Comparison of ENCODE assay signal across 8 cellular contexts in genomic region chrX:20141281-20142220, GRCh38. TPM values are rescaled to one million over a fixed set of nuclear protein-coding genes. Genes with fewer than 3 reads are reported as not detected.
DNase-seq lines count a peak whose midpoint lies in the region; ATAC-seq and TF ChIP-seq lines count a peak whose summit lies in the region.

TSS of gene EIF1AX (minus strand) at chrX:20141838. CDS start at chrX:20141640, 198 bp downstream.

- no peaks in the 10 kb centered on the region for H3K23me2 ChIP-seq in H9 (ENCODE audit: insufficient read length, low read depth, low read length, poor library complexity, severe bottlenecking)

- H3K14ac ChIP-seq in H9 (ENCODE audit: insufficient read depth, low read length), result peak within 1 kb of the TSS; percentile 80

- no peaks in the 10 kb centered on the region for H3K4me1 ChIP-seq in H9 (ENCODE audit: insufficient read depth, low read length)

- H3K4ac ChIP-seq in H9 (ENCODE audit: low read depth, low read length), result no peak within 1 kb of the TSS; the same call in 1 of the 2 replicates

- H3K9me3 Mint-ChIP-seq in H9, result peaks cover 57 to 60% of the 10 kb centered on the region in 2 experiments
- H3K9me3 Mint-ChIP-seq in nephron progenitor cell, result peaks cover 45% of the 10 kb centered on the region
- H3K9me3 Mint-ChIP-seq in stimulated activated naive CD8-positive, alpha-beta T cell treated with anti-CD3 and anti-CD28 coated beads, Interleukin-15, amount 100 ng/mL, for 72 hours, result no peaks in the 10 kb centered on the region

- DNase-seq in ELR (ENCODE audit: low read depth), result peak; percentile 96
- peak; percentile 95 for DNase-seq in H9
- DNase-seq in MG63, result peak; percentile 96
- DNase-seq in SHP77 treated with DMSO at 0.1 percent for 48 hours (lab: John Stamatoyannopoulos, UW), result peak; percentile 70
- DNase-seq in activated effector memory CD4-positive, alpha-beta T cell treated with anti-CD3 and anti-CD28 coated beads, Interleukin-2, amount 50 U/mL, for 16 hours, result peak; percentile 97
- peak; percentile 99 for DNase-seq in fibroblast of the aortic adventitia (ENCODE audit: low read depth)
- peak; percentile 93 for DNase-seq in nephron progenitor cell
- DNase-seq in stimulated activated naive CD8-positive, alpha-beta T cell treated with anti-CD3 and anti-CD28 coated beads, Interleukin-15, amount 100 ng/mL, for 72 hours, result peak; percentile 91 to 96

- H3K36me3 Mint-ChIP-seq in H9 (ENCODE audit: insufficient read depth in 1 of 3, low read depth in 3 of 3) (peaks cover 24 to 43% (median 37%) of the 10 kb centered on the region in 3 experiments), nephron progenitor cell (ENCODE audit: low read depth) (peaks cover 31% of the 10 kb centered on the region)

- H4K20me1 ChIP-seq in H9 (ENCODE audit: control insufficient read depth, insufficient read depth, insufficient read length), result no peaks in the 10 kb centered on the region

- no peak within 1 kb of the TSS for H2AK5ac ChIP-seq in H9 (ENCODE audit: insufficient read length, low read length)

- H3K18ac ChIP-seq in H9 (ENCODE audit: insufficient read length, low read depth, low read length), result peak within 1 kb of the TSS; percentile 75

- H3K4me2 ChIP-seq in H9 (ENCODE audit: insufficient read depth, insufficient read length, low read length), result peak within 1 kb of the TSS; percentile 49

- H3K56ac ChIP-seq in H9 (ENCODE audit: insufficient read length, low read depth, low read length), result no peak within 1 kb of the TSS

- H2BK15ac ChIP-seq in H9 (ENCODE audit: low read depth, low read length), result no peak within 1 kb of the TSS

- H2BK20ac ChIP-seq in H9 (ENCODE audit: low read depth, low read length, poor library complexity, severe bottlenecking), result no peak within 1 kb of the TSS

- H3K27ac ChIP-seq in H9 (ENCODE audit: insufficient read length, low read depth, low read length), result no peak within 1 kb of the TSS

- H3K4me3 ChIP-seq in MG63, result peak within 1 kb of the TSS; percentile 88
- peak within 1 kb of the TSS; percentile 92 for H3K4me3 ChIP-seq in fibroblast of the aortic adventitia (ENCODE audit: low read depth, low read length)

- no peaks in the 10 kb centered on the region for H3K27me3 ChIP-seq in H9 (ENCODE audit: insufficient read depth, low read length)
- no peaks in the 10 kb centered on the region for H3K27me3 ChIP-seq in MG63

- no peak within 1 kb of the TSS for H2AFZ ChIP-seq in H9 (ENCODE audit: low read length)

- H3K4me1 Mint-ChIP-seq in H9, result peaks cover 5 to 12% of the 10 kb centered on the region in 2 experiments
- H3K4me1 Mint-ChIP-seq in nephron progenitor cell, result peaks cover 15% of the 10 kb centered on the region
- peaks cover 42% of the 10 kb centered on the region for H3K4me1 Mint-ChIP-seq in stimulated activated naive CD8-positive, alpha-beta T cell treated with anti-CD3 and anti-CD28 coated beads, Interleukin-15, amount 100 ng/mL, for 72 hours

- no peak within 1 kb of the TSS for H4K5ac ChIP-seq in H9 (ENCODE audit: insufficient read length, low read depth, low read length)

- H3K4me3 Mint-ChIP-seq in H9 (peak within 1 kb of the TSS; percentile 89 to 90), nephron progenitor cell (peak within 1 kb of the TSS; percentile 90)
- peak within 1 kb of the TSS; percentile 87 to 88 for H3K4me3 Mint-ChIP-seq in stimulated activated naive CD8-positive, alpha-beta T cell treated with anti-CD3 and anti-CD28 coated beads, Interleukin-15, amount 100 ng/mL, for 72 hours

- peaks cover 8% of the 10 kb centered on the region for H3K9me3 ChIP-seq in H9 (ENCODE audit: control insufficient read depth, low read depth, low read length)
- no peaks in the 10 kb centered on the region for H3K9me3 ChIP-seq in MG63

- peak within 1 kb of the TSS; percentile 86 for H3K9ac ChIP-seq in H9 (ENCODE audit: extremely low read depth, insufficient read length, low read length)

- no peak within 1 kb of the TSS for H3T11ph ChIP-seq in H9 (ENCODE audit: low read length)

- peak; percentile 99 for ATAC-seq in stimulated activated naive CD8-positive, alpha-beta T cell treated with anti-CD3 and anti-CD28 coated beads, Interleukin-15, amount 100 ng/mL, for 72 hours

- no peak within 1 kb of the TSS for H2BK120ac ChIP-seq in H9 (ENCODE audit: low read depth, low read length, poor library complexity, severe bottlenecking)

- no CpG with 5 or more reads among the region's 82 CpGs for WGBS in H9 (ENCODE audit: extremely low coverage, insufficient read length, low lambda C conversion rate)

- TF ChIP-seq CTCF in H9 (conservative IDR thresholded peaks at IDR 0.05) (no peak), fibroblast of the aortic adventitia (IDR thresholded peaks at IDR 0.05; ENCODE audit: insufficient read depth, low read length) (no peak), nephron progenitor cell (IDR thresholded peaks at IDR 0.05) (no peak)

- H3K79me2 ChIP-seq in H9 (ENCODE audit: insufficient read depth, low read length), result peaks cover 18% of the 10 kb centered on the region

- H2BK5ac ChIP-seq in H9 (ENCODE audit: insufficient read length, low read length), result no peak within 1 kb of the TSS

- H2BK12ac ChIP-seq in H9 (ENCODE audit: insufficient read length, low read depth, low read length), result no peak within 1 kb of the TSS

- H3K27me3 Mint-ChIP-seq in H9 (ENCODE audit: low read depth), result no peaks in the 10 kb centered on the region
- no peaks in the 10 kb centered on the region for H3K27me3 Mint-ChIP-seq in nephron progenitor cell (ENCODE audit: low read depth, poor library complexity)
- no peaks in the 10 kb centered on the region for H3K27me3 Mint-ChIP-seq in stimulated activated naive CD8-positive, alpha-beta T cell treated with anti-CD3 and anti-CD28 coated beads, Interleukin-15, amount 100 ng/mL, for 72 hours

- no peak within 1 kb of the TSS for H4K8ac ChIP-seq in H9 (replicated peaks; ENCODE audit: insufficient read length, low read depth, low read length)

- peak within 1 kb of the TSS; percentile 58 to 97 (median 96); a peak in 5 of 7 replicates for H3K27ac Mint-ChIP-seq in H9
- H3K27ac Mint-ChIP-seq in nephron progenitor cell, result peak within 1 kb of the TSS; percentile 87
- peak within 1 kb of the TSS; percentile 90 to 93 for H3K27ac Mint-ChIP-seq in stimulated activated naive CD8-positive, alpha-beta T cell treated with anti-CD3 and anti-CD28 coated beads, Interleukin-15, amount 100 ng/mL, for 72 hours

- no peak within 1 kb of the TSS for H3K23ac ChIP-seq in H9 (ENCODE audit: insufficient read length, low read depth, low read length)

- no peak within 1 kb of the TSS for H4K91ac ChIP-seq in H9 (ENCODE audit: insufficient read length, low read depth, low read length)

- no peaks in the 10 kb centered on the region for H3K79me1 ChIP-seq in H9 (ENCODE audit: insufficient read depth, low read depth, low read length, poor library complexity, severe bottlenecking)

- peaks cover 31% of the 10 kb centered on the region for H3K36me3 ChIP-seq in MG63

RNA-seq across cellular contexts. Expression of gene EIF1AX, which starts in this region (rescaled TPM):
- total RNA-seq in H9 (2021) (158 and 167 TPM in 2 replicates), fibroblast of the aortic adventitia (ENCODE audit: low replicate concordance) (38.9 and 112 TPM in 2 replicates)
- 94.2 and 119 TPM in 2 replicates for total RNA-seq in MG63 (2014; rRNA removed; shearing (Covaris generic); ENCODE audit: low replicate concordance)
